ENCODE assay signal across 8 cellular contexts in the genomic region with DNA sequence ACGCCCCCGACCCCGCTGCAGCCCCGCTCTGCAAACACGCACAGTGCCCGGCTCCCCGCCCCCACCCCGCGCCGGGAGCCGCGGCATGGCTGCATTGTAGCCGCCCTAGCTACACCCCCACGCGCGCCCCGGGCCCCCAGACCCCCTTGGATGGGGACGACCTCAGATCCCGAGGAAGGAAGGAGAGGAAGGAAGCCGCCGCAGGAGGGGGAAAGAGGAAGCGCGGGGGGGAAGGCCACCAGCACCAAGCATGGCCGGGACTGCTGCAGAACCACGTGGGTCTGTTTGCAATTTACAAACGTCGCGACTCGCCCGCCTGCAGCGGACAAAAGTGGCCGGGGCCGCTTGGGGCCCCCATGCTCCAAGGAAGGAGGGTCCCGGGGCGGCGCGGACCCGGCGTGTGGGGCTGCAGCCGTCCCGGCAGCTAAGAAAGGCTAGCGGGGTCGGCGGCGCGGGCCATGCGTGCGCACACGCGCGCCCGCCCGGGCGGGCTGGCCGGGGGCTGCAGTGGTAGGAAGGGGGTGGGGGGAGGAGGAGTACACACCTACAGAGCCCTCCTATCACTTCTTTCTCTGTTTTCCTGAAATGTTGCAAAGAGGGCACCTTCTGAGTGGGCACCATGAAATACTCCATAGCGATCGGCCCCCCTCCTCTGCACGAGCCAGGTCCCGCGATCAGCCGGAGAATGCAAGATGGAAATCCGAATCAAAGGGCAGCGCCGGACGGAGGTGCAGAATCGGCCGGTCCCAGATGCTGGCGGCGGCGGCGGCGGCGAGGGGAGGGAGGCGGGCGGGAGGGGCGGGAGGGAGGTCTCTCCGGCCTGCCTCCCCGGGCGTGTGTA. TPM values are rescaled to one million over a fixed set of nuclear protein-coding genes. Genes with fewer than 3 reads are reported as not detected.
A peak's percentile ranks its signal among the peaks of the same experiment; 100 is the strongest.
DNase-seq lines count a peak whose midpoint lies in the region; ATAC-seq, FAIRE-seq and TF ChIP-seq lines count a peak whose summit lies in the region.

No MANE protein-coding gene starts in this region.

- DNase-seq in EH (ENCODE audit: low read depth) (peak; percentile 52), OCI-M1 (lab: John Stamatoyannopoulos, UW) (peak; percentile 65), bronchial epithelial cell (ENCODE audit: low read depth) (peak; percentile 13), immature natural killer cell (peak; percentile 27 to 37 (median 32))

- H3K4me1 Mint-ChIP-seq in immature natural killer cell, result peaks cover 8 to 10% of the 10 kb centered on the region in 2 donors

- H3K36me3 ChIP-seq in bronchial epithelial cell (ENCODE audit: control insufficient read depth, insufficient read depth, low read length) (no peaks in the 10 kb centered on the region), skeletal muscle tissue (ENCODE audit: control insufficient read depth in 3 of 3, insufficient read depth in 3 of 3, low read length in 3 of 3) (no peaks in the 10 kb centered on the region)

- ATAC-seq in HG03025 (IDR thresholded peaks at IDR 0.05; ENCODE audit: low FRiP score, unreplicated experiment) (peak; percentile 8), GM19395 (IDR thresholded peaks at IDR 0.05; ENCODE audit: unreplicated experiment) (no peak)

- H3K4me3 Mint-ChIP-seq in immature natural killer cell, result peak overlapping the region; percentile 88 to 99 (median 95)

- H3K4me1 ChIP-seq in skeletal muscle tissue (ENCODE audit: control insufficient read depth in 3 of 3, insufficient read depth in 3 of 3, low read length in 3 of 3), result peaks cover 20 to 25% (median 25%) of the 10 kb centered on the region in 3 donors

- H3K27me3 Mint-ChIP-seq in immature natural killer cell (ENCODE audit: low read depth in 3 of 3), result peaks cover 8 to 11% (median 9%) of the 10 kb centered on the region in 3 donors

- peak overlapping the region; percentile 56 to 94 (median 68) for H3K9ac ChIP-seq in skeletal muscle tissue (ENCODE audit: low read depth in 1 of 3, low read length in 3 of 3)

- no peaks in the 10 kb centered on the region for H3K9me3 ChIP-seq in skeletal muscle tissue (ENCODE audit: control insufficient read depth in 3 of 3, low read length in 3 of 3)

- peak overlapping the region; percentile 75 to 98 (median 88) for H3K27ac Mint-ChIP-seq in immature natural killer cell

- H3K27ac ChIP-seq in 22Rv1, result peak overlapping the region; percentile 95
- H3K27ac ChIP-seq in skeletal muscle tissue (ENCODE audit: low read depth, low read length), result peak overlapping the region; percentile 71

- peaks cover 0 to 2% (median 0%) of the 10 kb centered on the region in 6 donors for H3K9me3 Mint-ChIP-seq in immature natural killer cell

- H3K36me3 Mint-ChIP-seq in immature natural killer cell, result no peaks in the 10 kb centered on the region

- TF ChIP-seq CTCF in 22Rv1 (IDR thresholded peaks at IDR 0.05) (peak; percentile 11; the same call in 1 of the 2 replicates), bronchial epithelial cell (IDR thresholded peaks at IDR 0.05; ENCODE audit: insufficient read depth, low read length, severe bottlenecking) (no peak)

- no peak for FAIRE-seq in bronchial epithelial cell (lab: Jason Lieb, UNC)

- peak overlapping the region; percentile 71 for H3K4me3 ChIP-seq in bronchial epithelial cell (ENCODE audit: low read depth, low read length)
- peak overlapping the region; percentile 86 to 96 (median 96) for H3K4me3 ChIP-seq in skeletal muscle tissue (ENCODE audit: low read length in 3 of 3)

- H3K27me3 ChIP-seq in bronchial epithelial cell (ENCODE audit: control insufficient read depth, insufficient read depth, low read length) (no peaks in the 10 kb centered on the region), skeletal muscle tissue (ENCODE audit: control insufficient read depth in 3 of 3, insufficient read depth in 3 of 3, low read length in 3 of 3) (no peaks in the 10 kb centered on the region)

RNA-seq across cellular contexts. Expression of a gene that starts 0.5 kb away (rescaled TPM):
- 3.7 and 11.8 TPM in 2 replicates for total RNA-seq in bronchial epithelial cell
- under 1 TPM; 0.16 to 0.69 (median 0.41) TPM for polyA plus RNA-seq in immature natural killer cell
- 5.2 TPM for total RNA-seq in skeletal muscle tissue

RNA-seq across cellular contexts. Expression of a gene that starts 30.5 kb away (rescaled TPM):
- not detected in 2 replicates for total RNA-seq in bronchial epithelial cell
- not detected for polyA plus RNA-seq in immature natural killer cell
- 230 TPM for total RNA-seq in skeletal muscle tissue

RNA-seq across cellular contexts. Expression of a gene that starts 43.5 kb away (rescaled TPM):
- total RNA-seq in bronchial epithelial cell, result 0.53 and 0.77 TPM in 2 replicates
- polyA plus RNA-seq in immature natural killer cell, result not detected
- total RNA-seq in skeletal muscle tissue, result 4.2 TPM

Comparison
In these comparisons a context has a peak if more than half of its experiments do, and no peak if none do; other contexts are left out.
1. DNase-seq: peak in every context shown above with its lines; median percentile 65 in OCI-M1; 52 in EH; 32 in immature natural killer cell; 13 in bronchial epithelial cell.
2. RNA of a gene that starts 30.5 kb away (total RNA-seq): 230 TPM in skeletal muscle tissue (single experiment); not detected in bronchial epithelial cell; every median in the first group is over 100 times any median in the second.